Comparison of ENCODE assay signal across 12 cellular contexts in the genomic region with DNA sequence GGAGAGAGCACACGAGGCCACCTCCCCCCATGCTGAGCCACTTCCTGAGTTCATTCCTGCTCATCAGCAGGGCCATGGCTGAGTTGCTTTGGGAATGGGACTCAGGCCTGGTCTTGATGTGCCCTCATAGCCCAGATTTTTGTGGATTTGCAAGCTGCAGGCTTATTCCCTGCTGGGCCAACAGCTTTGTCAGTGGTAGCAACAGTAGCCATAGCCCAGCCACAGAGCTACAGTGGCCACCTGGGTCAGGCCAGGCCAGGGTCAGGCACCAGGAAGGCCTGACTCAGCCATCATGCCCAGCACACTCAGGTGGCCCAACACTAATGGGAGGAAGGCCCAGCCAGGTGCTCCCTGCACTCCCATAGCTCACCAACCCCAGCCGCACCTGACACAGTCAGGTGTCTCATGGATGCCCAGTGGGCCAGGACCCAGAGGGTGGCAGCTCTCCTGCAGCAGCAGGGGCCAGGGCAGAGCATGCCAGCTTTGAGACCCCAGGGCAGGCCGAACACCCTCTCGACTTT. TPM values are rescaled to one million over a fixed set of nuclear protein-coding genes. Genes with fewer than 3 reads are reported as not detected.
DNase-seq lines count a peak whose midpoint lies in the region; ATAC-seq and TF ChIP-seq lines count a peak whose summit lies in the region.
"Had no signal": no experiment of that assay in that cellular context is flagged by ENCODE, and none has a peak within 500 bp of the region (broad histone marks: within the 10 kb centered on the region; RNA-seq: fewer than 3 reads in every experiment).

No MANE protein-coding gene starts in this region.

- H3K9ac ChIP-seq in HUES64 (ENCODE audit: low read depth, low read length) (no peak overlapping the region), endodermal cell (ENCODE audit: extremely low read depth, low read length, poor library complexity, severe bottlenecking) (peak overlapping the region; percentile 35)
- H3K9ac ChIP-seq: parathyroid adenoma had no signal

- CTCF ChIA-PET in AG04450 (lab: Charles Lee) = interaction anchor here (0.6 to 1.9 kb wide), 2 partner anchors 32 to 40 kb away, joined by 6 to 7 read pairs; no protein-coding TSS in a partner anchor

- peaks cover 38% of the 10 kb centered on the region for H3K36me3 Mint-ChIP-seq in endodermal cell (ENCODE audit: low read depth)
- H3K36me3 Mint-ChIP-seq in natural killer cell = peaks cover 6% of the 10 kb centered on the region
- H3K36me3 Mint-ChIP-seq: activated naive CD8-positive, alpha-beta T cell had no signal

- H3K27ac ChIP-seq in AG04450 (ENCODE audit: low read depth, low read length) = peak overlapping the region; percentile 31
- H3K27ac ChIP-seq in HUES64 (ENCODE audit: low read depth, low read length) = peak overlapping the region; percentile 9; the same call in 1 of the 2 replicates
- H3K27ac ChIP-seq in endodermal cell (ENCODE audit: low read depth, low read length) = no peak overlapping the region
- H3K27ac ChIP-seq in ascending aorta = no peak overlapping the region
- H3K27ac ChIP-seq: parathyroid adenoma had no signal

- WGBS in HUES64 = 80% methylated on average over 4 of the region's 4 CpGs
- 84% methylated on average over 4 of the region's 4 CpGs; no CpG with 5 or more reads in 1 of the 2 experiments for WGBS in endodermal cell (ENCODE audit: insufficient coverage in 1 of 2, insufficient read length in 1 of 2), 2 experiments

- TF ChIP-seq CTCF in AG04450 (IDR thresholded peaks at IDR 0.05; ENCODE audit: low read depth, low read length) (no peak), endodermal cell (conservative IDR thresholded peaks at IDR 0.05) (no peak), natural killer cell (IDR thresholded peaks at IDR 0.05) (no peak), ascending aorta (IDR thresholded peaks at IDR 0.05) (no peak)

- H3K36me3 ChIP-seq in HUES64 (ENCODE audit: insufficient read depth, low read length) = peaks cover 36% of the 10 kb centered on the region
- peaks cover 47% of the 10 kb centered on the region for H3K36me3 ChIP-seq in endodermal cell (ENCODE audit: control insufficient read depth, insufficient read depth, low read length)
- peaks cover 17 to 39% of the 10 kb centered on the region in 2 donors for H3K36me3 ChIP-seq in ascending aorta

- ATAC-seq in natural killer cell = no peak

- H3K27me3 ChIP-seq in AG04450 (ENCODE audit: control insufficient read depth, insufficient read depth, low read length) (no peaks in the 10 kb centered on the region), HUES64 (ENCODE audit: insufficient read depth, low read length) (no peaks in the 10 kb centered on the region), endodermal cell (ENCODE audit: control insufficient read depth, insufficient read depth, low read length, poor library complexity, severe bottlenecking) (no peaks in the 10 kb centered on the region), ascending aorta (no peaks in the 10 kb centered on the region)
- H3K27me3 ChIP-seq: thyroid gland had no signal

- intact Hi-C loops in natural killer cell (cut with micrococcal nuclease) = loop anchor here (5.0 kb wide), 1 partner anchor 35 kb away; the partner anchor contains the start of gene EPHA2
- intact Hi-C loops in ascending aorta (cut with DNase I) = no loop called here

- peaks cover 21% of the 10 kb centered on the region for H3K4me1 ChIP-seq in HUES64 (ENCODE audit: insufficient read depth, low read length)
- peaks cover 16% of the 10 kb centered on the region for H3K4me1 ChIP-seq in endodermal cell (ENCODE audit: control insufficient read depth, insufficient read depth, low read length)
- H3K4me1 ChIP-seq in ascending aorta = no peaks in the 10 kb centered on the region
- H3K4me1 ChIP-seq: parathyroid adenoma had no signal

- H3K4me1 Mint-ChIP-seq in endodermal cell (peaks cover 51% of the 10 kb centered on the region), natural killer cell (peaks cover 43 to 58% of the 10 kb centered on the region in 2 donors)

- H3K9me3 ChIP-seq in AG04450 (ENCODE audit: control insufficient read depth, insufficient read depth, low read length) (no peaks in the 10 kb centered on the region; the same call in 1 of the 2 replicates), HUES64 (ENCODE audit: insufficient read depth, low read depth, low read length) (no peaks in the 10 kb centered on the region), endodermal cell (ENCODE audit: control insufficient read depth, low read length) (no peaks in the 10 kb centered on the region), ascending aorta (no peaks in the 10 kb centered on the region)
- H3K9me3 ChIP-seq: thyroid gland had no signal

- H3K9me3 Mint-ChIP-seq in endodermal cell (no peaks in the 10 kb centered on the region), natural killer cell (no peaks in the 10 kb centered on the region)

- H3K27ac Mint-ChIP-seq in endodermal cell (peak overlapping the region; percentile 91), natural killer cell (peak overlapping the region; percentile 86 to 87)
- H3K27ac Mint-ChIP-seq: activated naive CD8-positive, alpha-beta T cell had no signal

- H3K4me3 ChIP-seq in AG04450 (ENCODE audit: low read depth, low read length) = no peak overlapping the region
- no peak overlapping the region for H3K4me3 ChIP-seq in HUES64 (ENCODE audit: low read length)
- H3K4me3 ChIP-seq in endodermal cell (ENCODE audit: low read length) = no peak overlapping the region
- H3K4me3 ChIP-seq in ascending aorta = no peak overlapping the region
- H3K4me3 ChIP-seq: thyroid gland had no signal

- H3K27me3 Mint-ChIP-seq in endodermal cell (ENCODE audit: insufficient read depth) (no peaks in the 10 kb centered on the region), natural killer cell (ENCODE audit: low read depth in 2 of 2) (peaks cover 0 to 6% of the 10 kb centered on the region in 2 donors)
- H3K27me3 Mint-ChIP-seq: activated naive CD8-positive, alpha-beta T cell had no signal

- DNase-seq in AG04450 (ENCODE audit: low read depth, low spot score) = no peak
- peak; percentile 78 for DNase-seq in endodermal cell
- no peak for DNase-seq in natural killer cell
- no peak for DNase-seq in DMS79 (lab: John Stamatoyannopoulos, UW)
- DNase-seq in stimulated activated CD4-positive, alpha-beta T cell treated with anti-CD3 and anti-CD28 coated beads, Interleukin-2, amount 100 ng/mL, for 48 hours = no peak
- DNase-seq in NCI-H2196 treated with DMSO at 0.1 percent for 48 hours (lab: John Stamatoyannopoulos, UW; ENCODE audit: unreplicated experiment) = no peak
- no peak for DNase-seq in ascending aorta (ENCODE audit: low spot score in 2 of 2)
- DNase-seq: NCI-H446 treated with DMSO at 0.1 percent for 48 hours, thyroid gland had no signal

- no peak overlapping the region for H3K4me3 Mint-ChIP-seq in endodermal cell
- H3K4me3 Mint-ChIP-seq in natural killer cell = peak overlapping the region; percentile 85
- H3K4me3 Mint-ChIP-seq: activated naive CD8-positive, alpha-beta T cell had no signal

- POLR2A ChIA-PET in AG04450 (lab: Yijun Ruan, JAX) = no interaction called here

RNA-seq across cellular contexts. Expression of gene EPHA2, which starts 33.4 kb away (rescaled TPM):
- 19.1 and 26.0 TPM in 2 replicates for polyA plus RNA-seq in AG04450 (2011; rRNA removed)
- polyA minus RNA-seq in AG04450 (2011; rRNA and poly(A)+ RNA removed) = 40.4 and 54.9 TPM in 2 replicates
- polyA plus RNA-seq in HUES64 (2013, experiment 1 of 2) = 28.0 TPM
- polyA plus RNA-seq in HUES64 (2013, experiment 2 of 2) = 32.0 TPM
- total RNA-seq in endodermal cell (10 to 100 TPM; 56.5 to 64.3 TPM), natural killer cell (under 1 TPM in 1 of 3 donors, not detected in 2; 0.13 TPM), ascending aorta (42.7 TPM)
- 56.0 TPM for polyA plus RNA-seq in endodermal cell (2013, experiment 1 of 2)
- 56.3 TPM for polyA plus RNA-seq in endodermal cell (2013, experiment 2 of 2)

RNA-seq across cellular contexts. Expression of gene FAM131C, which starts 49.0 kb away (rescaled TPM):
- 0.20 and 0.32 TPM in 2 replicates for polyA plus RNA-seq in AG04450 (2011; rRNA removed)
- polyA minus RNA-seq in AG04450 (2011; rRNA and poly(A)+ RNA removed) = 0.22 and 0.64 TPM in 2 replicates
- polyA plus RNA-seq in HUES64 (2013, experiment 1 of 2) = 0.65 TPM
- polyA plus RNA-seq in HUES64 (2013, experiment 2 of 2) = 1.1 TPM
- 1 to 10 TPM in 1 of 2 donors, under 1 TPM in 1; 0.66 to 2.5 TPM for total RNA-seq in endodermal cell
- 3.7 TPM for polyA plus RNA-seq in endodermal cell (2013, experiment 1 of 2)
- 2.4 TPM for polyA plus RNA-seq in endodermal cell (2013, experiment 2 of 2)
- total RNA-seq in natural killer cell = not detected
- total RNA-seq in ascending aorta = 0.21 TPM

Comparison
In these comparisons a context has a peak if more than half of its experiments do, and no peak if none do; other contexts are left out.
1. H3K27ac ChIP-seq: peak in AG04450 (single experiment) and HUES64 (single experiment); none in endodermal cell (single experiment) and ascending aorta (0 of 2).
2. RNA of gene EPHA2, which starts 33.4 kb away (total RNA-seq): 56.5 to 64.3 TPM in endodermal cell and 42.7 TPM in ascending aorta (single experiment); 0.13 TPM in natural killer cell; every median in the first group is over 10 times any median in the second.